Comparison of ENCODE assay signal across 9 cellular contexts in the genomic region with DNA sequence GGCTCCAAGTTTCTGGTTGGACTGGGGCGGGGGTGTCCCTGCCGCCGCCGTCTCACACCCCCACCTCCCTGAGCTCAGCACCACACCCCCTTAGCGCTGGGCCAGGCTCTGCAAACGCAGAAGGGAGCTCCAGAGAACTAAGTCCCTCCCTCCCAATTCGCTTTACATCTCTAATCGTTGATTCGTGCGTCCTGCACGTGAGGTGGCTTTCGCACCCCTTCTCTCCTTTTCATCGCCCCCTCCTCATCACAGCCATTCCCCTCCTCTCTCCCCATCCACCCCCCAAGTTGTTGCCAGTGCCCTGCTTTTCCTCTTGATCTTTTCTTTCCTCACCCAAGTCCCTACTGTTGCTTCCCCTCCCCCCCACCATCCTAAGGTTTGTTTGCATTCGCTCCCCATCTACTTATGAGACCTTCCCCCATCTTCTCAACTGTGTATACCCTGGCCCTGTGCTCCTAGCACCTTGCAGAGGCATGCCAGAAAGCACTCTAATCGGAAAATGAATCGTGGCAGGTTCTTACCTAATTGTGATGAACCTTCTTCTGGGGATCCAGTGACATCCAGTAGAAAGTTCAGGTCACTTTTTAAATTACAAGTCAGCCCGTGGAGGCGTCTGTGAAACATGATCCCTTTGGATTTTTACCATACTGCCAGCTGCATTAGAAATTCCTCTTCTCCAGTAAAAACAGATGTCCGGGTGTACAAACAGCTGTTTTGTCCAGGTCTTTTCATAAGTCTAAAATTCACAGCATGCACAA. TPM values are rescaled to one million over a fixed set of nuclear protein-coding genes. Genes with fewer than 3 reads are reported as not detected.
DNase-seq lines count a peak whose midpoint lies in the region; ATAC-seq, FAIRE-seq and TF ChIP-seq lines count a peak whose summit lies in the region.
"Had no signal": no experiment of that assay in that cellular context is flagged by ENCODE, and none has a peak within 500 bp of the region (broad histone marks: within the 10 kb centered on the region; RNA-seq: fewer than 3 reads in every experiment).

No MANE protein-coding gene starts in this region.

- TF ChIP-seq EP300 in HepG2 (IDR thresholded peaks at IDR 0.05; ENCODE audit: low read depth in 2 of 2, low read length in 2 of 2) = peak in 1 of 2 experiments; percentile 3; a peak in 1 of 4 replicates
- TF ChIP-seq EP300 in HepG2 (CRISPR knock-in tag; IDR thresholded peaks at IDR 0.05; ENCODE audit: borderline replicate concordance) = no peak

- CTCF ChIA-PET in BJ (lab: Yijun Ruan, JAX) = interaction anchor here (1.0 to 1.8 kb wide), 3 partner anchors 15 to 125 kb away, joined by 3 to 5 read pairs (median 3); no protein-coding TSS in a partner anchor
- CTCF ChIA-PET in HEK293T (lab: Yijun Ruan, JAX) = interaction anchor here (0.9 to 4.7 kb wide), 5 partner anchors 61 to 131 kb away, joined by 3 to 21 read pairs (median 6); no protein-coding TSS in a partner anchor
- CTCF ChIA-PET in HepG2 (lab: Yijun Ruan, JAX; ENCODE audit: low intra/inter-chr PET ratio, low total read pairs) = no interaction called here

- POLR2A ChIA-PET in BJ (lab: Charles Lee) (interaction anchor here (0.6 to 0.7 kb wide), 2 partner anchors 13 to 131 kb away, joined by 3 read pairs; no protein-coding TSS in a partner anchor), HEK293T (lab: Yijun Ruan, JAX) (interaction anchor here (0.6 to 2.8 kb wide), 4 partner anchors 10 to 70 kb away, joined by 3 to 17 read pairs (median 6); no protein-coding TSS in a partner anchor), HepG2 (lab: Yijun Ruan, JAX) (interaction anchor here (0.6 to 3.2 kb wide), 9 partner anchors 12 to 1293 kb away, joined by 3 to 28 read pairs (median 3); partner anchors contain the start of genes RMDN2 and SRSF7)

- WGBS in HepG2 (ENCODE audit: low lambda C conversion rate) = 1% methylated on average over 19 of the region's 19 CpGs

- no peak for TF ChIP-seq POLR2A in HepG2 (IDR thresholded peaks at IDR 0.05; ENCODE audit: insufficient read depth in 1 of 2, low read depth in 2 of 2, low read length in 2 of 2)

- DNase-seq in BJ (ENCODE audit: low read depth) (peak; percentile 56), HEK293T (ENCODE audit: extremely low spot score) (peak; percentile 81), NCI-H69 (lab: John Stamatoyannopoulos, UW) (peak; percentile 60), T47D (ENCODE audit: low read depth in 1 of 2, low spot score in 1 of 2) (peak; percentile 28 to 51), HepG2 (ENCODE audit: low spot score) (peak; percentile 42), thoracic aorta (ENCODE audit: low spot score) (no peak)

- BruUV-seq in HepG2 (replicated peaks; lab: Mats Ljungman, UMichigan) = no TSS peak

- H4K20me1 ChIP-seq in HepG2 (ENCODE audit: insufficient read depth, low read length) = peaks cover 39% of the 10 kb centered on the region

- intact Hi-C loops in HepG2 (cut with micrococcal nuclease; ENCODE audit: unreplicated experiment) = loop anchor here (2.0 to 10.0 kb wide), 6 partner anchors 35 to 357 kb away; no protein-coding TSS in a partner anchor

- H2AFZ ChIP-seq in HepG2 (ENCODE audit: low read length) = peak overlapping the region; percentile 56

- H3K4me3 ChIP-seq in BJ (ENCODE audit: low read depth, low read length) (peak overlapping the region; percentile 64), HepG2 (replicated peaks in 1 of 3; ENCODE audit: insufficient read depth in 1 of 3, low read depth in 2 of 3, low read length in 3 of 3) (peak overlapping the region; percentile 95 to 100 (median 99)), thoracic aorta (peak overlapping the region; percentile 87)

- H3K4me1 ChIP-seq in HepG2 (ENCODE audit: insufficient read depth, low read length) = peaks cover 70% of the 10 kb centered on the region
- peaks cover 15 to 37% of the 10 kb centered on the region in 2 donors for H3K4me1 ChIP-seq in thoracic aorta (ENCODE audit: control insufficient read depth in 1 of 2, low read depth in 2 of 2)

- TF ChIP-seq CTCF in BJ (IDR thresholded peaks at IDR 0.05; ENCODE audit: insufficient read depth, low read depth, low read length) (no peak), HepG2 (CRISPR knock-in tag; IDR thresholded peaks at IDR 0.05) (no peak), thoracic aorta (IDR thresholded peaks at IDR 0.05) (no peak)

- H3K36me3 ChIP-seq in BJ (ENCODE audit: control insufficient read depth, insufficient read depth, low read length) (no peaks in the 10 kb centered on the region), HepG2 (replicated peaks in 1 of 2; ENCODE audit: control insufficient read depth in 1 of 2, insufficient read depth in 2 of 2, low read length in 2 of 2) (no peaks in the 10 kb centered on the region), thoracic aorta (no peaks in the 10 kb centered on the region)

- H3K27me3 ChIP-seq in BJ (ENCODE audit: control insufficient read depth, insufficient read depth, low read length) (peaks cover 3% of the 10 kb centered on the region), HepG2 (ENCODE audit: control insufficient read depth in 1 of 2, insufficient read depth in 2 of 2, low read length in 2 of 2) (no peaks in the 10 kb centered on the region; a peak in 1 of 5 replicates), thoracic aorta (replicated peaks; ENCODE audit: insufficient read depth) (no peaks in the 10 kb centered on the region)

- peak overlapping the region; percentile 94 for H3K4me2 ChIP-seq in HepG2 (ENCODE audit: low read depth, low read length)

- TF ChIP-seq RAD21 in HepG2 (CRISPR knock-in tag; IDR thresholded peaks at IDR 0.05) = no peak

- in situ Hi-C loops in T47D (cut with HindIII; ENCODE audit: low pct_unique_long_range_greater_than_20kb, low sequenced_read_pairs) (no loop called here), HepG2 (cut with HindIII; ENCODE audit: extremely low pct_ligation_motif_present, low pct_unique_long_range_greater_than_20kb) (no loop called here)

- no peaks in the 10 kb centered on the region for H3K9me3 ChIP-seq in HepG2 (ENCODE audit: low read length)
- no peaks in the 10 kb centered on the region for H3K9me3 ChIP-seq in thoracic aorta

- peak overlapping the region; percentile 55 for H3K9ac ChIP-seq in HepG2 (ENCODE audit: insufficient read depth, low read depth, low read length)

- ATAC-seq in HepG2 (peak; percentile 65), thoracic aorta (ENCODE audit: insufficient number of reproducible peaks, low FRiP score, low read depth) (no peak), GM21515 (IDR thresholded peaks at IDR 0.05; ENCODE audit: unreplicated experiment) (no peak), HG02885 (IDR thresholded peaks at IDR 0.05; ENCODE audit: poor library complexity, unreplicated experiment) (no peak)

- no peak for FAIRE-seq in HepG2 (lab: Jason Lieb, UNC)
- FAIRE-seq: TTC549 had no signal

- peaks cover 40% of the 10 kb centered on the region for H3K79me2 ChIP-seq in HepG2 (ENCODE audit: insufficient read depth, low read length)

- H3K27ac ChIP-seq in HepG2 (ENCODE audit: extremely low read length, insufficient read depth, low read length) (peak overlapping the region; percentile 65), thoracic aorta (peak overlapping the region; percentile 38 to 91)

TF ChIP-seq in HEK293T, 16 proteins besides CTCF, POLR2A, EP300 and RAD21 (continues in another document):
- TF ChIP-seq HDGF (IDR thresholded peaks at IDR 0.05; ENCODE audit: borderline replicate concordance) (no peak), BHLHE40 (IDR thresholded peaks at IDR 0.05; ENCODE audit: borderline replicate concordance) (peak; percentile 71)

TF ChIP-seq in HepG2, 621 proteins besides CTCF, POLR2A, EP300 and RAD21 (continues in another document):
- TF ChIP-seq ZMYM3 (CRISPR knock-in tag; IDR thresholded peaks at IDR 0.05) (0 out of 2 replicates have a peak, but pooled peaks have one; percentile 5), MTA3 (CRISPR knock-in tag; IDR thresholded peaks at IDR 0.05) (no peak), ZNF33B (CRISPR knock-in tag; IDR thresholded peaks at IDR 0.05) (no peak), KLF16 (CRISPR knock-in tag; IDR thresholded peaks at IDR 0.05) (peak in 1 of 2 experiments; percentile 11; a peak in 1 of 4 replicates), HDAC1 (CRISPR knock-in tag; IDR thresholded peaks at IDR 0.05) (peak; percentile 8)

RNA-seq across cellular contexts. Expression of gene ATL2, which starts 0.6 kb away (rescaled TPM):
- polyA plus RNA-seq in BJ (2011; rRNA removed) (9.3 and 12.5 TPM in 2 replicates), HepG2 (2011; rRNA removed) (38.7 and 56.5 TPM in 2 replicates)
- 8.8 and 18.2 TPM in 2 replicates for polyA minus RNA-seq in BJ (2011; rRNA and poly(A)+ RNA removed)
- total RNA-seq in HepG2 (2016; rRNA removed; fragmentation: Illumina TruSeq; extraction: Trizol) (110 and 119 TPM in 2 replicates), thoracic aorta (10 to 100 TPM; 22.7 to 71.0 TPM)
- 27.7 and 31.0 TPM in 2 replicates for total RNA-seq in HepG2 (2016; cell fraction: cytosol; rRNA removed; fragmentation: Illumina TruSeq; extraction: Trizol; ENCODE audit: low read depth)
- 103 and 118 TPM in 2 replicates for total RNA-seq in HepG2 (2016; cell fraction: insoluble cytoplasmic fraction; rRNA removed; fragmentation: Illumina TruSeq; extraction: Trizol)
- total RNA-seq in HepG2 (2016; cell fraction: membrane; rRNA removed; fragmentation: Illumina TruSeq; extraction: Trizol) = 27.3 and 34.4 TPM in 2 replicates
- total RNA-seq in HepG2 (2016; cell fraction: nucleus; rRNA removed; fragmentation: Illumina TruSeq; extraction: Trizol) = 180 and 190 TPM in 2 replicates
- 38.9 and 55.1 TPM in 2 replicates for polyA plus RNA-seq in HepG2 (2011; cell fraction: cytosol; rRNA removed)
- 187 and 191 TPM in 2 replicates for polyA plus RNA-seq in HepG2 (2011; cell fraction: nucleus; rRNA removed)
- 70.4 and 80.6 TPM in 2 replicates for polyA plus RNA-seq in HepG2 (2012)
- polyA plus RNA-seq in HepG2 (2016; cell fraction: cytosol; fragmentation: Illumina TruSeq; extraction: Trizol; ENCODE audit: low read depth) = 4.2 and 4.6 TPM in 2 replicates
- 56.7 and 61.4 TPM in 2 replicates for polyA plus RNA-seq in HepG2 (2016; cell fraction: insoluble cytoplasmic fraction; fragmentation: Illumina TruSeq; extraction: Trizol; ENCODE audit: low read depth)
- 9.8 and 13.3 TPM in 2 replicates for polyA plus RNA-seq in HepG2 (2016; cell fraction: membrane; fragmentation: Illumina TruSeq; extraction: Trizol; ENCODE audit: low read depth)
- polyA plus RNA-seq in HepG2 (2016; cell fraction: nucleus; fragmentation: Illumina TruSeq; extraction: Trizol; ENCODE audit: insufficient read depth, low read depth) = 166 and 178 TPM in 2 replicates
- 27.4 and 51.2 TPM in 2 replicates for polyA minus RNA-seq in HepG2 (2011; rRNA and poly(A)+ RNA removed; ENCODE audit: low replicate concordance)
- polyA minus RNA-seq in HepG2 (2011; cell fraction: cytosol; rRNA and poly(A)+ RNA removed) = 39.4 and 47.8 TPM in 2 replicates
- 212 and 269 TPM in 2 replicates for polyA minus RNA-seq in HepG2 (2011; cell fraction: nucleus; rRNA and poly(A)+ RNA removed)
